ENCODE assay signal across 1 cellular context in genomic region chr5:6378128-6379023, GRCh38.
TF ChIP-seq lines count a peak whose summit lies in the region.

Gene MED10, minus strand, starts transcription at chr5:6378547. Its CDS starts 64 bp downstream, at chr5:6378483.

TF ChIP-seq in HepG2, 621 proteins besides CTCF, POLR2A, EP300 and RAD21 (continued from another document):
- TF ChIP-seq, protein P1, sequence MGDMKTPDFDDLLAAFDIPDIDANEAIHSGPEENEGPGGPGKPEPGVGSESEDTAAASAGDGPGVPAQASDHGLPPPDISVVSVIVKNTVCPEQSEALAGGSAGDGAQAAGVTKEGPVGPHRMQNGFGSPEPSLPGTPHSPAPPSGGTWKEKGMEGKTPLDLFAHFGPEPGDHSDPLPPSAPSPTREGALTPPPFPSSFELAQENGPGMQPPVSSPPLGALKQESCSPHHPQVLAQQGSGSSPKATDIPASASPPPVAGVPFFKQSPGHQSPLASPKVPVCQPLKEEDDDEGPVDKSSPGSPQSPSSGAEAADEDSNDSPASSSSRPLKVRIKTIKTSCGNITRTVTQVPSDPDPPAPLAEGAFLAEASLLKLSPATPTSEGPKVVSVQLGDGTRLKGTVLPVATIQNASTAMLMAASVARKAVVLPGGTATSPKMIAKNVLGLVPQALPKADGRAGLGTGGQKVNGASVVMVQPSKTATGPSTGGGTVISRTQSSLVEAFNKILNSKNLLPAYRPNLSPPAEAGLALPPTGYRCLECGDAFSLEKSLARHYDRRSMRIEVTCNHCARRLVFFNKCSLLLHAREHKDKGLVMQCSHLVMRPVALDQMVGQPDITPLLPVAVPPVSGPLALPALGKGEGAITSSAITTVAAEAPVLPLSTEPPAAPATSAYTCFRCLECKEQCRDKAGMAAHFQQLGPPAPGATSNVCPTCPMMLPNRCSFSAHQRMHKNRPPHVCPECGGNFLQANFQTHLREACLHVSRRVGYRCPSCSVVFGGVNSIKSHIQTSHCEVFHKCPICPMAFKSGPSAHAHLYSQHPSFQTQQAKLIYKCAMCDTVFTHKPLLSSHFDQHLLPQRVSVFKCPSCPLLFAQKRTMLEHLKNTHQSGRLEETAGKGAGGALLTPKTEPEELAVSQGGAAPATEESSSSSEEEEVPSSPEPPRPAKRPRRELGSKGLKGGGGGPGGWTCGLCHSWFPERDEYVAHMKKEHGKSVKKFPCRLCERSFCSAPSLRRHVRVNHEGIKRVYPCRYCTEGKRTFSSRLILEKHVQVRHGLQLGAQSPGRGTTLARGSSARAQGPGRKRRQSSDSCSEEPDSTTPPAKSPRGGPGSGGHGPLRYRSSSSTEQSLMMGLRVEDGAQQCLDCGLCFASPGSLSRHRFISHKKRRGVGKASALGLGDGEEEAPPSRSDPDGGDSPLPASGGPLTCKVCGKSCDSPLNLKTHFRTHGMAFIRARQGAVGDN (CRISPR knock-in tag; IDR thresholded peaks at IDR 0.05) = peak; percentile 92
- TF ChIP-seq, protein P2, sequence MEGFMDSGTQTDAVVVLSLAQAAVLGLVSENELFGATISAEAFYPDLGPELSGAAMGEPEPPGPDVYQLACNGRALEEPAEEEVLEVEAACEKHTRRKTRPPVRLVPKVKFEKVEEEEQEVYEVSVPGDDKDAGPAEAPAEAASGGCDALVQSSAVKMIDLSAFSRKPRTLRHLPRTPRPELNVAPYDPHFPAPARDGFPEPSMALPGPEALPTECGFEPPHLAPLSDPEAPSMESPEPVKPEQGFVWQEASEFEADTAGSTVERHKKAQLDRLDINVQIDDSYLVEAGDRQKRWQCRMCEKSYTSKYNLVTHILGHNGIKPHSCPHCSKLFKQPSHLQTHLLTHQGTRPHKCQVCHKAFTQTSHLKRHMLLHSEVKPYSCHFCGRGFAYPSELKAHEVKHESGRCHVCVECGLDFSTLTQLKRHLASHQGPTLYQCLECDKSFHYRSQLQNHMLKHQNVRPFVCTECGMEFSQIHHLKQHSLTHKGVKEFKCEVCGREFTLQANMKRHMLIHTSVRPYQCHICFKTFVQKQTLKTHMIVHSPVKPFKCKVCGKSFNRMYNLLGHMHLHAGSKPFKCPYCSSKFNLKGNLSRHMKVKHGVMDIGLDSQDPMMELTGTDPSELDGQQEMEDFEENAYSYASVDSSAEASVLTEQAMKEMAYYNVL (CRISPR knock-in tag; IDR thresholded peaks at IDR 0.05; ENCODE audit: borderline replicate concordance) = no peak
- TF ChIP-seq ZNF547 (CRISPR knock-in tag; IDR thresholded peaks at IDR 0.05) (0 out of 2 replicates have a peak, but pooled peaks have one; percentile 63), TFDP2 (CRISPR knock-in tag; IDR thresholded peaks at IDR 0.05) (peak; percentile 61; the same call in 1 of the 2 replicates), HNRNPK (IDR thresholded peaks at IDR 0.05; ENCODE audit: low read depth, low read length, poor library complexity, severe bottlenecking) (peak; percentile 23), ZNF891 (CRISPR knock-in tag; IDR thresholded peaks at IDR 0.05) (peak; percentile 65; the same call in 1 of the 2 replicates), ZNF468 (CRISPR knock-in tag; IDR thresholded peaks at IDR 0.05) (peak; percentile 87; the same call in 1 of the 2 replicates), ZNF883 (CRISPR knock-in tag; IDR thresholded peaks at IDR 0.05; ENCODE audit: not compliant biosample characterization) (peak; percentile 77)
